In genomic region chr9:128205296-128205944, GRCh38 we compare ENCODE assay signal across 1 cellular context.
TF ChIP-seq lines count a peak whose summit lies in the region.

No MANE protein-coding gene starts in this region.

TF ChIP-seq in liver, 16 proteins besides CTCF, POLR2A, EP300 and RAD21 (continued from another document):
- TF ChIP-seq, protein P1, sequence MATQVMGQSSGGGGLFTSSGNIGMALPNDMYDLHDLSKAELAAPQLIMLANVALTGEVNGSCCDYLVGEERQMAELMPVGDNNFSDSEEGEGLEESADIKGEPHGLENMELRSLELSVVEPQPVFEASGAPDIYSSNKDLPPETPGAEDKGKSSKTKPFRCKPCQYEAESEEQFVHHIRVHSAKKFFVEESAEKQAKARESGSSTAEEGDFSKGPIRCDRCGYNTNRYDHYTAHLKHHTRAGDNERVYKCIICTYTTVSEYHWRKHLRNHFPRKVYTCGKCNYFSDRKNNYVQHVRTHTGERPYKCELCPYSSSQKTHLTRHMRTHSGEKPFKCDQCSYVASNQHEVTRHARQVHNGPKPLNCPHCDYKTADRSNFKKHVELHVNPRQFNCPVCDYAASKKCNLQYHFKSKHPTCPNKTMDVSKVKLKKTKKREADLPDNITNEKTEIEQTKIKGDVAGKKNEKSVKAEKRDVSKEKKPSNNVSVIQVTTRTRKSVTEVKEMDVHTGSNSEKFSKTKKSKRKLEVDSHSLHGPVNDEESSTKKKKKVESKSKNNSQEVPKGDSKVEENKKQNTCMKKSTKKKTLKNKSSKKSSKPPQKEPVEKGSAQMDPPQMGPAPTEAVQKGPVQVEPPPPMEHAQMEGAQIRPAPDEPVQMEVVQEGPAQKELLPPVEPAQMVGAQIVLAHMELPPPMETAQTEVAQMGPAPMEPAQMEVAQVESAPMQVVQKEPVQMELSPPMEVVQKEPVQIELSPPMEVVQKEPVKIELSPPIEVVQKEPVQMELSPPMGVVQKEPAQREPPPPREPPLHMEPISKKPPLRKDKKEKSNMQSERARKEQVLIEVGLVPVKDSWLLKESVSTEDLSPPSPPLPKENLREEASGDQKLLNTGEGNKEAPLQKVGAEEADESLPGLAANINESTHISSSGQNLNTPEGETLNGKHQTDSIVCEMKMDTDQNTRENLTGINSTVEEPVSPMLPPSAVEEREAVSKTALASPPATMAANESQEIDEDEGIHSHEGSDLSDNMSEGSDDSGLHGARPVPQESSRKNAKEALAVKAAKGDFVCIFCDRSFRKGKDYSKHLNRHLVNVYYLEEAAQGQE (IDR thresholded peaks at IDR 0.05) = no peak
- TF ChIP-seq GABPA (IDR thresholded peaks at IDR 0.05 in 1 of 2, conservative IDR thresholded peaks at IDR 0.05 in 1 of 2) (no peak), YY1 (IDR thresholded peaks at IDR 0.05) (no peak), FOXA1 (IDR thresholded peaks at IDR 0.05) (no peak), EGR1 (IDR thresholded peaks at IDR 0.05; ENCODE audit: low read depth in 2 of 2) (no peak), ATF3 (IDR thresholded peaks at IDR 0.05) (no peak)
- TF ChIP-seq, protein P2, sequence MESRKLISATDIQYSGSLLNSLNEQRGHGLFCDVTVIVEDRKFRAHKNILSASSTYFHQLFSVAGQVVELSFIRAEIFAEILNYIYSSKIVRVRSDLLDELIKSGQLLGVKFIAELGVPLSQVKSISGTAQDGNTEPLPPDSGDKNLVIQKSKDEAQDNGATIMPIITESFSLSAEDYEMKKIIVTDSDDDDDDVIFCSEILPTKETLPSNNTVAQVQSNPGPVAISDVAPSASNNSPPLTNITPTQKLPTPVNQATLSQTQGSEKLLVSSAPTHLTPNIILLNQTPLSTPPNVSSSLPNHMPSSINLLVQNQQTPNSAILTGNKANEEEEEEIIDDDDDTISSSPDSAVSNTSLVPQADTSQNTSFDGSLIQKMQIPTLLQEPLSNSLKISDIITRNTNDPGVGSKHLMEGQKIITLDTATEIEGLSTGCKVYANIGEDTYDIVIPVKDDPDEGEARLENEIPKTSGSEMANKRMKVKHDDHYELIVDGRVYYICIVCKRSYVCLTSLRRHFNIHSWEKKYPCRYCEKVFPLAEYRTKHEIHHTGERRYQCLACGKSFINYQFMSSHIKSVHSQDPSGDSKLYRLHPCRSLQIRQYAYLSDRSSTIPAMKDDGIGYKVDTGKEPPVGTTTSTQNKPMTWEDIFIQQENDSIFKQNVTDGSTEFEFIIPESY (IDR thresholded peaks at IDR 0.05) = no peak
